1 cellular context compared by ENCODE assay signal in the genomic region with DNA sequence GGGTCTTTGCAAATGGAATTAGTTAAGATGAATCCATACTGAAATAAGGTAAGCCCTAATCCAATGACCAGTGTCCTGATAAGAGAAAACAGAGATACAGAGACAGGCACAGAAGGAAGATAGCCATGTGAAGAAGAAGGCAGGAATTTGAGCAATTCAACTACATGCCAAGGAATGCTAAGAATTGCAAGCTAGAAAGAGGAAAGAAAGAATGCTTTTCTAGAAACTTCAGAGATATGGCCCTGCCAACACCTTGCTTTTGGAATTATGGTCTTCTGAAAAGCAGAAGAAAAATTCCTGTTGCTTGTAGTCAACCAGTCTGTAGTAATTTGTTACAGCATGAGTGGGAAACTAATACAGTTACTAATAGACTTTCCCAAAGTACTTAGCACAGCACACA.
TF ChIP-seq lines count a peak whose summit lies in the region.

No MANE protein-coding gene starts in this region.

TF ChIP-seq in WTC11, 78 proteins besides CTCF, POLR2A, EP300 and RAD21 (continued from another document):
- TF ChIP-seq ARID4B (CRISPR knock-in tag; IDR thresholded peaks at IDR 0.05; ENCODE audit: borderline replicate concordance) (no peak), ZBTB21 (CRISPR knock-in tag; IDR thresholded peaks at IDR 0.05; ENCODE audit: borderline replicate concordance) (no peak), NFE2L1 (CRISPR knock-in tag; IDR thresholded peaks at IDR 0.05) (no peak), ZNF512 (CRISPR knock-in tag; IDR thresholded peaks at IDR 0.05; ENCODE audit: borderline replicate concordance) (no peak), JUN (CRISPR knock-in tag; IDR thresholded peaks at IDR 0.05) (no peak), EMX1 (CRISPR knock-in tag; IDR thresholded peaks at IDR 0.05) (no peak), ZNF532 (CRISPR knock-in tag; IDR thresholded peaks at IDR 0.05; ENCODE audit: borderline replicate concordance) (no peak)
